ENCODE assay signal across 1 cellular context in genomic region chr9:109119439-109120203, GRCh38.
TF ChIP-seq lines count a peak whose summit lies in the region.

TMEM245 (minus strand) TSS chr9:109119947; CDS start chr9:109119913, 34 bp downstream.

TF ChIP-seq in HEK293, 187 proteins besides CTCF, POLR2A, EP300 and RAD21 (continued from another document and continues in another):
- TF ChIP-seq PRDM2 (tag by site-specific recombination; IDR thresholded peaks at IDR 0.05; ENCODE audit: borderline replicate concordance) (no peak), KLF7 (tag by site-specific recombination; IDR thresholded peaks at IDR 0.05; ENCODE audit: borderline replicate concordance) (peak; percentile 49; the same call in 1 of the 2 replicates), ZSCAN4 (tag by site-specific recombination; IDR thresholded peaks at IDR 0.05) (no peak), ZNF624 (tag by site-specific recombination; IDR thresholded peaks at IDR 0.05) (no peak), ZBTB20 (tag by site-specific recombination; IDR thresholded peaks at IDR 0.05) (no peak), TRIM28 (IDR thresholded peaks at IDR 0.05; ENCODE audit: borderline replicate concordance, low read length) (no peak), ZFP41 (tag by site-specific recombination; IDR thresholded peaks at IDR 0.05; ENCODE audit: borderline replicate concordance) (no peak), ZNF426 (tag by site-specific recombination; IDR thresholded peaks at IDR 0.05) (no peak), YY1 (tag by site-specific recombination; IDR thresholded peaks at IDR 0.05) (peak; percentile 70), ZNF146 (tag by site-specific recombination; IDR thresholded peaks at IDR 0.05) (no peak), ZNF416 (tag by site-specific recombination; IDR thresholded peaks at IDR 0.05) (no peak), SCRT1 (tag by site-specific recombination; IDR thresholded peaks at IDR 0.05; ENCODE audit: borderline replicate concordance) (no peak), MZF1 (tag by site-specific recombination; IDR thresholded peaks at IDR 0.05; ENCODE audit: borderline replicate concordance) (no peak), GFI1B (tag by site-specific recombination; IDR thresholded peaks at IDR 0.05) (no peak), ZBTB11 (tag by site-specific recombination; conservative IDR thresholded peaks at IDR 0.05; ENCODE audit: low read depth) (peak; percentile 71), ZSCAN30 (tag by site-specific recombination; IDR thresholded peaks at IDR 0.05) (peak; percentile 14; the same call in 1 of the 2 replicates), ZXDB (tag by site-specific recombination; IDR thresholded peaks at IDR 0.05) (peak; percentile 80), SCRT2 (tag by site-specific recombination; IDR thresholded peaks at IDR 0.05) (peak; percentile 36; the same call in 1 of the 2 replicates), ZNF248 (tag by site-specific recombination; IDR thresholded peaks at IDR 0.05) (no peak), ZNF449 (tag by site-specific recombination; IDR thresholded peaks at IDR 0.05) (no peak), ZNF510 (tag by site-specific recombination; IDR thresholded peaks at IDR 0.05; ENCODE audit: insufficient replicate concordance) (no peak), ZNF76 (tag by site-specific recombination; IDR thresholded peaks at IDR 0.05; ENCODE audit: borderline replicate concordance, low read depth) (peak; percentile 97), ZNF571 (tag by site-specific recombination; IDR thresholded peaks at IDR 0.05) (no peak), ZNF664 (tag by site-specific recombination; IDR thresholded peaks at IDR 0.05) (no peak), ZNF341 (tag by site-specific recombination; IDR thresholded peaks at IDR 0.05; ENCODE audit: low read depth) (peak; percentile 60), SP3 (tag by site-specific recombination; IDR thresholded peaks at IDR 0.05) (peak; percentile 96), PRDM10 (tag by site-specific recombination; IDR thresholded peaks at IDR 0.05) (peak; percentile 76), PBX3 (CRISPR knock-in tag; IDR thresholded peaks at IDR 0.05) (0 out of 2 replicates have a peak, but pooled peaks have one; percentile 41), ZNF239 (tag by site-specific recombination; IDR thresholded peaks at IDR 0.05) (no peak), KLF1 (tag by site-specific recombination; IDR thresholded peaks at IDR 0.05) (peak; percentile 42; the same call in 1 of the 2 replicates), ZNF518A (tag by site-specific recombination; conservative IDR thresholded peaks at IDR 0.05; ENCODE audit: low read depth) (0 out of 2 replicates have a peak, but pooled peaks have one; percentile 20), GLIS2 (tag by site-specific recombination; IDR thresholded peaks at IDR 0.05) (peak; percentile 88), ZNF354C (tag by site-specific recombination; IDR thresholded peaks at IDR 0.05; ENCODE audit: borderline replicate concordance, low read depth) (no peak), ZNF274 (IDR thresholded peaks at IDR 0.05; ENCODE audit: low read length) (no peak), ZNF274 (tag by site-specific recombination; IDR thresholded peaks at IDR 0.05; ENCODE audit: borderline replicate concordance) (no peak), ZBTB7A (tag by site-specific recombination; IDR thresholded peaks at IDR 0.05; ENCODE audit: low read depth) (0 out of 2 replicates have a peak, but pooled peaks have one; percentile 31), ZNF626 (tag by site-specific recombination; IDR thresholded peaks at IDR 0.05) (no peak; the same call in 1 of the 2 replicates)
